1 cellular context compared by ENCODE assay signal in the genomic region with DNA sequence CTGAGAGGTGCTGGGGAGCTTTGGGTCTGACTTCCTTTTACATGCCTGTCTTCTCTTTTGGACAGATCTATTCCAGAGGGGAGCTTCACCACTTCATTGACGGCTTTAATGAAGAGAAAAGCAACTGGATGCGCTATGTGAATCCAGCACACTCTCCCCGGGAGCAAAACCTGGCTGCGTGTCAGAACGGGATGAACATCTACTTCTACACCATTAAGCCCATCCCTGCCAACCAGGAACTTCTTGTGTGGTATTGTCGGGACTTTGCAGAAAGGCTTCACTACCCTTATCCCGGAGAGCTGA.
TF ChIP-seq lines count a peak whose summit lies in the region.

No MANE protein-coding gene starts in this region.

TF ChIP-seq in K562, 482 proteins besides CTCF, POLR2A, EP300 and RAD21 (continued from another document):
- TF ChIP-seq, protein P1, sequence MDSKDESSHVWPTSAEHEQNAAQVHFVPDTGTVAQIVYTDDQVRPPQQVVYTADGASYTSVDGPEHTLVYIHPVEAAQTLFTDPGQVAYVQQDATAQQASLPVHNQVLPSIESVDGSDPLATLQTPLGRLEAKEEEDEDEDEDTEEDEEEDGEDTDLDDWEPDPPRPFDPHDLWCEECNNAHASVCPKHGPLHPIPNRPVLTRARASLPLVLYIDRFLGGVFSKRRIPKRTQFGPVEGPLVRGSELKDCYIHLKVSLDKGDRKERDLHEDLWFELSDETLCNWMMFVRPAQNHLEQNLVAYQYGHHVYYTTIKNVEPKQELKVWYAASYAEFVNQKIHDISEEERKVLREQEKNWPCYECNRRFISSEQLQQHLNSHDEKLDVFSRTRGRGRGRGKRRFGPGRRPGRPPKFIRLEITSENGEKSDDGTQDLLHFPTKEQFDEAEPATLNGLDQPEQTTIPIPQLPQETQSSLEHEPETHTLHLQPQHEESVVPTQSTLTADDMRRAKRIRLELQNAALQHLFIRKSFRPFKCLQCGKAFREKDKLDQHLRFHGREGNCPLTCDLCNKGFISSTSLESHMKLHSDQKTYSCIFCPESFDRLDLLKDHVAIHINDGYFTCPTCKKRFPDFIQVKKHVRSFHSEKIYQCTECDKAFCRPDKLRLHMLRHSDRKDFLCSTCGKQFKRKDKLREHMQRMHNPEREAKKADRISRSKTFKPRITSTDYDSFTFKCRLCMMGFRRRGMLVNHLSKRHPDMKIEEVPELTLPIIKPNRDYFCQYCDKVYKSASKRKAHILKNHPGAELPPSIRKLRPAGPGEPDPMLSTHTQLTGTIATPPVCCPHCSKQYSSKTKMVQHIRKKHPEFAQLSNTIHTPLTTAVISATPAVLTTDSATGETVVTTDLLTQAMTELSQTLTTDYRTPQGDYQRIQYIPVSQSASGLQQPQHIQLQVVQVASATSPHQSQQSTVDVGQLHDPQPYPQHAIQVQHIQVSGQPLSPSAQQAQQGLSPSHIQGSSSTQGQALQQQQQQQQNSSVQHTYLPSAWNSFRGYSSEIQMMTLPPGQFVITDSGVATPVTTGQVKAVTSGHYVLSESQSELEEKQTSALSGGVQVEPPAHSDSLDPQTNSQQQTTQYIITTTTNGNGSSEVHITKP (IDR thresholded peaks at IDR 0.05; ENCODE audit: partially characterized antibody): peak; percentile 54
- TF ChIP-seq NONO (IDR thresholded peaks at IDR 0.05; ENCODE audit: low read depth in 2 of 2, low read length in 1 of 2): no peak
- TF ChIP-seq KDM1A (IDR thresholded peaks at IDR 0.05): 0 out of 4 replicates have a peak, but pooled peaks of 1 of the 2 experiments have one; percentile 0
- TF ChIP-seq, protein P2, sequence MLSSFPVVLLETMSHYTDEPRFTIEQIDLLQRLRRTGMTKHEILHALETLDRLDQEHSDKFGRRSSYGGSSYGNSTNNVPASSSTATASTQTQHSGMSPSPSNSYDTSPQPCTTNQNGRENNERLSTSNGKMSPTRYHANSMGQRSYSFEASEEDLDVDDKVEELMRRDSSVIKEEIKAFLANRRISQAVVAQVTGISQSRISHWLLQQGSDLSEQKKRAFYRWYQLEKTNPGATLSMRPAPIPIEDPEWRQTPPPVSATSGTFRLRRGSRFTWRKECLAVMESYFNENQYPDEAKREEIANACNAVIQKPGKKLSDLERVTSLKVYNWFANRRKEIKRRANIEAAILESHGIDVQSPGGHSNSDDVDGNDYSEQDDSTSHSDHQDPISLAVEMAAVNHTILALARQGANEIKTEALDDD (IDR thresholded peaks at IDR 0.05): 0 out of 2 replicates have a peak, but pooled peaks have one; percentile 1
- TF ChIP-seq, protein P3, sequence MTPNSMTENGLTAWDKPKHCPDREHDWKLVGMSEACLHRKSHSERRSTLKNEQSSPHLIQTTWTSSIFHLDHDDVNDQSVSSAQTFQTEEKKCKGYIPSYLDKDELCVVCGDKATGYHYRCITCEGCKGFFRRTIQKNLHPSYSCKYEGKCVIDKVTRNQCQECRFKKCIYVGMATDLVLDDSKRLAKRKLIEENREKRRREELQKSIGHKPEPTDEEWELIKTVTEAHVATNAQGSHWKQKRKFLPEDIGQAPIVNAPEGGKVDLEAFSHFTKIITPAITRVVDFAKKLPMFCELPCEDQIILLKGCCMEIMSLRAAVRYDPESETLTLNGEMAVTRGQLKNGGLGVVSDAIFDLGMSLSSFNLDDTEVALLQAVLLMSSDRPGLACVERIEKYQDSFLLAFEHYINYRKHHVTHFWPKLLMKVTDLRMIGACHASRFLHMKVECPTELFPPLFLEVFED (CRISPR knock-in tag; conservative IDR thresholded peaks at IDR 0.05): no peak
- TF ChIP-seq, protein P4, sequence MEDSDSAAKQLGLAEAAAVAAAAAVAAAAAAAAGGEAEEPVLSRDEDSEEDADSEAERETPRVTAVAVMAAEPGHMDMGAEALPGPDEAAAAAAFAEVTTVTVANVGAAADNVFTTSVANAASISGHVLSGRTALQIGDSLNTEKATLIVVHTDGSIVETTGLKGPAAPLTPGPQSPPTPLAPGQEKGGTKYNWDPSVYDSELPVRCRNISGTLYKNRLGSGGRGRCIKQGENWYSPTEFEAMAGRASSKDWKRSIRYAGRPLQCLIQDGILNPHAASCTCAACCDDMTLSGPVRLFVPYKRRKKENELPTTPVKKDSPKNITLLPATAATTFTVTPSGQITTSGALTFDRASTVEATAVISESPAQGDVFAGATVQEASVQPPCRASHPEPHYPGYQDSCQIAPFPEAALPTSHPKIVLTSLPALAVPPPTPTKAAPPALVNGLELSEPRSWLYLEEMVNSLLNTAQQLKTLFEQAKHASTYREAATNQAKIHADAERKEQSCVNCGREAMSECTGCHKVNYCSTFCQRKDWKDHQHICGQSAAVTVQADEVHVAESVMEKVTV (CRISPR knock-in tag; IDR thresholded peaks at IDR 0.05): no peak
- TF ChIP-seq, protein P5, sequence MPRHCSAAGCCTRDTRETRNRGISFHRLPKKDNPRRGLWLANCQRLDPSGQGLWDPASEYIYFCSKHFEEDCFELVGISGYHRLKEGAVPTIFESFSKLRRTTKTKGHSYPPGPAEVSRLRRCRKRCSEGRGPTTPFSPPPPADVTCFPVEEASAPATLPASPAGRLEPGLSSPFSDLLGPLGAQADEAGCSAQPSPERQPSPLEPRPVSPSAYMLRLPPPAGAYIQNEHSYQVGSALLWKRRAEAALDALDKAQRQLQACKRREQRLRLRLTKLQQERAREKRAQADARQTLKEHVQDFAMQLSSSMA (CRISPR knock-in tag; IDR thresholded peaks at IDR 0.05): no peak
- TF ChIP-seq TEAD2 (tag; IDR thresholded peaks at IDR 0.05): no peak
- no peak for TF ChIP-seq KLF6 (CRISPR knock-in tag; IDR thresholded peaks at IDR 0.05; ENCODE audit: borderline replicate concordance)
- TF ChIP-seq, protein P6, sequence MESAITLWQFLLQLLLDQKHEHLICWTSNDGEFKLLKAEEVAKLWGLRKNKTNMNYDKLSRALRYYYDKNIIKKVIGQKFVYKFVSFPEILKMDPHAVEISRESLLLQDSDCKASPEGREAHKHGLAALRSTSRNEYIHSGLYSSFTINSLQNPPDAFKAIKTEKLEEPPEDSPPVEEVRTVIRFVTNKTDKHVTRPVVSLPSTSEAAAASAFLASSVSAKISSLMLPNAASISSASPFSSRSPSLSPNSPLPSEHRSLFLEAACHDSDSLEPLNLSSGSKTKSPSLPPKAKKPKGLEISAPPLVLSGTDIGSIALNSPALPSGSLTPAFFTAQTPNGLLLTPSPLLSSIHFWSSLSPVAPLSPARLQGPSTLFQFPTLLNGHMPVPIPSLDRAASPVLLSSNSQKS (CRISPR knock-in tag; IDR thresholded peaks at IDR 0.05): no peak
- TF ChIP-seq RBBP5 (IDR thresholded peaks at IDR 0.05; ENCODE audit: borderline replicate concordance, insufficient read depth, low read length, poor library complexity, severe bottlenecking): no peak
- TF ChIP-seq KLF10 (CRISPR knock-in tag; IDR thresholded peaks at IDR 0.05): no peak
- no peak for TF ChIP-seq PPARD (CRISPR knock-in tag; IDR thresholded peaks at IDR 0.05)
- TF ChIP-seq SAP30 (IDR thresholded peaks at IDR 0.05; ENCODE audit: borderline replicate concordance, insufficient read depth, low read depth, low read length, poor library complexity, severe bottlenecking): no peak
- no peak for TF ChIP-seq CEBPB (tag; IDR thresholded peaks at IDR 0.05)
- no peak for TF ChIP-seq MEF2A (IDR thresholded peaks at IDR 0.05; ENCODE audit: control insufficient read depth, low read depth, low read length)
- no peak for TF ChIP-seq NR1H2 (CRISPR knock-in tag; IDR thresholded peaks at IDR 0.05)
- no peak for TF ChIP-seq ELF1 (tag; IDR thresholded peaks at IDR 0.05)
- TF ChIP-seq POLR2AphosphoS5 (IDR thresholded peaks at IDR 0.05; ENCODE audit: control insufficient read depth, insufficient read depth, low read depth, low read length): no peak
- no peak for TF ChIP-seq HCFC1 (IDR thresholded peaks at IDR 0.05; ENCODE audit: low read depth, low read length)
- no peak for TF ChIP-seq CREB1 (IDR thresholded peaks at IDR 0.05)
- no peak for TF ChIP-seq CREB1 (CRISPR knock-in tag; IDR thresholded peaks at IDR 0.05)
